ENCODE assay signal across 27 cellular contexts in genomic region chr3:29314727-29315088, GRCh38. TPM values are rescaled to one million over a fixed set of nuclear protein-coding genes. Genes with fewer than 3 reads are reported as not detected.
DNase-seq lines count a peak whose midpoint lies in the region; ATAC-seq and TF ChIP-seq lines count a peak whose summit lies in the region.
"Had no signal": no experiment of that assay in that cellular context is flagged by ENCODE, and none has a peak within 500 bp of the region (broad histone marks: within the 10 kb centered on the region; RNA-seq: fewer than 3 reads in every experiment).

No MANE protein-coding gene starts in this region.

- H3K4me1 ChIP-seq in SK-N-SH (ENCODE audit: control insufficient read depth in 1 of 2, insufficient read depth in 2 of 2, low read depth in 1 of 2, low read length in 1 of 2) (peaks cover 31 to 83% of the 10 kb centered on the region in 2 experiments; a peak in 3 of 4 replicates), OCI-LY7 (ENCODE audit: insufficient read depth, low read length, poor library complexity, severe bottlenecking) (peaks cover under 1% of the 10 kb centered on the region), mesenchymal stem cell (ENCODE audit: control insufficient read depth, insufficient read depth, low read depth, low read length) (no peaks in the 10 kb centered on the region), tibial artery (peaks cover 0 to 90% (median 26%) of the 10 kb centered on the region in 4 donors)

- H3K79me1 ChIP-seq in mesenchymal stem cell (replicated peaks; ENCODE audit: low read length, poor library complexity, severe bottlenecking) = peaks cover 7% of the 10 kb centered on the region

- H3K9me3 ChIP-seq in SK-N-SH (no peaks in the 10 kb centered on the region), OCI-LY7 (ENCODE audit: low read length) (no peaks in the 10 kb centered on the region), mesenchymal stem cell (ENCODE audit: control insufficient read depth, low read length) (no peaks in the 10 kb centered on the region), tibial artery (no peaks in the 10 kb centered on the region)
- H3K9me3 ChIP-seq: SJSA1 had no signal

- DNase-seq in SK-N-SH = no peak
- no peak for DNase-seq in OCI-LY7 (ENCODE audit: low spot score)
- peak; percentile 27 for DNase-seq in mesenchymal stem cell
- DNase-seq in tibial artery = no peak
- no peak for DNase-seq in NOMO-1 (lab: John Stamatoyannopoulos, UW; ENCODE audit: unreplicated experiment in 2 of 2)
- DNase-seq in NCI-H774 (lab: John Stamatoyannopoulos, UW) = no peak
- no peak for DNase-seq in activated effector memory CD4-positive, alpha-beta T cell treated with anti-CD3 and anti-CD28 coated beads, Interleukin-2, amount 50 U/mL, for 16 hours
- DNase-seq: DMS53, EL, GF-D8, H9, HFFc6, KBM-7, MM.1S, NCI-H1048, NCI-H1417 treated with DMSO at 0.1 percent for 48 hours, NCI-H187 treated with DMSO at 0.1 percent for 48 hours, NCI-H2107, NCI-H69, OCI-M1 had no signal

- CTCF ChIA-PET in SK-N-SH (lab: Yijun Ruan, JAX) = interaction anchor here (0.9 to 1.4 kb wide), 2 partner anchors 9 to 12 kb away, joined by 3 read pairs; no protein-coding TSS in a partner anchor
- CTCF ChIA-PET in OCI-LY7 (lab: Charles Lee; ENCODE audit: unreplicated experiment) = no interaction called here

- H3K4me2 ChIP-seq in SK-N-SH (no peak overlapping the region), OCI-LY7 (ENCODE audit: low read length) (no peak overlapping the region; the same call in 1 of the 2 replicates), mesenchymal stem cell (ENCODE audit: low read length, poor library complexity, severe bottlenecking) (no peak overlapping the region)

- H2BK15ac ChIP-seq in mesenchymal stem cell (ENCODE audit: low read depth, poor library complexity, severe bottlenecking) = no peak overlapping the region

- H2BK5ac ChIP-seq in mesenchymal stem cell (ENCODE audit: low read depth, low read length, poor library complexity, severe bottlenecking) = no peak overlapping the region

- no peak overlapping the region for H4K91ac ChIP-seq in mesenchymal stem cell (ENCODE audit: low read length)

- H4K8ac ChIP-seq in mesenchymal stem cell (ENCODE audit: low read length) = no peak overlapping the region

- TF ChIP-seq CTCF in SK-N-SH (IDR thresholded peaks at IDR 0.05) = no peak
- no peak for TF ChIP-seq CTCF in OCI-LY7 (conservative IDR thresholded peaks at IDR 0.05; ENCODE audit: low read length)
- TF ChIP-seq CTCF in tibial artery (IDR thresholded peaks at IDR 0.05) = no peak

- H3K18ac ChIP-seq in mesenchymal stem cell (ENCODE audit: low read depth in 1 of 2, low read length in 2 of 2) = no peak overlapping the region

- no peaks in the 10 kb centered on the region for H4K20me1 ChIP-seq in SK-N-SH (ENCODE audit: insufficient read depth)
- H4K20me1 ChIP-seq in OCI-LY7 (ENCODE audit: insufficient read depth, low read length) = no peaks in the 10 kb centered on the region

- no peak overlapping the region for H3K9ac ChIP-seq in SK-N-SH
- H3K9ac ChIP-seq in mesenchymal stem cell (ENCODE audit: low read length) = no peak overlapping the region

- H3K14ac ChIP-seq in mesenchymal stem cell (ENCODE audit: low read length in 2 of 2) = no peak overlapping the region

- peak overlapping the region in 1 of 2 experiments; percentile 99; a peak in 2 of 4 replicates for H3K27ac ChIP-seq in SK-N-SH (ENCODE audit: low read depth in 2 of 2, low read length in 1 of 2)
- no peak overlapping the region for H3K27ac ChIP-seq in OCI-LY7 (ENCODE audit: low read depth, low read length, poor library complexity, severe bottlenecking)
- H3K27ac ChIP-seq in mesenchymal stem cell (ENCODE audit: low read length, poor library complexity, severe bottlenecking) = no peak overlapping the region
- H3K27ac ChIP-seq in tibial artery = peak overlapping the region; percentile 27 to 51
- H3K27ac ChIP-seq: 22Rv1, C4-2B, HL-60, SJSA1 had no signal

- TF ChIP-seq EP300 in SK-N-SH (IDR thresholded peaks at IDR 0.05; ENCODE audit: borderline replicate concordance in 1 of 2, low read depth in 1 of 2, low read length in 1 of 2) = no peak

- H2AFZ ChIP-seq in SK-N-SH (ENCODE audit: low read depth) (no peak overlapping the region), OCI-LY7 (ENCODE audit: low read length) (peak overlapping the region; percentile 34; the same call in 1 of the 2 replicates), mesenchymal stem cell (ENCODE audit: low read depth, low read length) (no peak overlapping the region)

- H3K4ac ChIP-seq in mesenchymal stem cell (ENCODE audit: low read depth in 1 of 2, low read length in 2 of 2) = no peak overlapping the region

- no peaks in the 10 kb centered on the region for H3K9me2 ChIP-seq in SK-N-SH
- H3K9me2 ChIP-seq in OCI-LY7 (ENCODE audit: insufficient read depth, low read length) = no peaks in the 10 kb centered on the region

- H3K79me2 ChIP-seq in SK-N-SH (ENCODE audit: insufficient read depth) (peaks cover 100% of the 10 kb centered on the region), OCI-LY7 (ENCODE audit: insufficient read depth, low read depth, low read length) (no peaks in the 10 kb centered on the region)

- no peak for ATAC-seq in SK-N-SH treated with all-trans-retinoic acid at 6 μM for 48 hours
- ATAC-seq: HepG2 had no signal

- no peak overlapping the region for H2BK12ac ChIP-seq in mesenchymal stem cell (ENCODE audit: low read length in 2 of 2)

- peaks cover 4% of the 10 kb centered on the region for H3F3A ChIP-seq in SK-N-SH (replicated peaks; ENCODE audit: insufficient read depth)

- intact Hi-C loops in OCI-LY7 (cut with micrococcal nuclease; ENCODE audit: unreplicated experiment) (no loop called here), tibial artery (cut with DNase I; ENCODE audit: low total_unique reads) (no loop called here)

- no peak overlapping the region for H3K23ac ChIP-seq in mesenchymal stem cell (ENCODE audit: low read length in 2 of 2)

- H3K27me3 ChIP-seq in SK-N-SH (ENCODE audit: insufficient read depth) = no peaks in the 10 kb centered on the region
- H3K27me3 ChIP-seq in mesenchymal stem cell (ENCODE audit: control insufficient read depth in 1 of 2, insufficient read depth in 1 of 2, low read length in 2 of 2) = no peaks in the 10 kb centered on the region
- H3K27me3 ChIP-seq in tibial artery = no peaks in the 10 kb centered on the region
- H3K27me3 ChIP-seq: SJSA1 had no signal

- TF ChIP-seq RAD21 in SK-N-SH (IDR thresholded peaks at IDR 0.05; ENCODE audit: low read length) = no peak

- no peak overlapping the region for H3K4me3 ChIP-seq in SK-N-SH (ENCODE audit: low read depth in 2 of 2, low read length in 1 of 2)
- H3K4me3 ChIP-seq in OCI-LY7 (ENCODE audit: low read depth, low read length, poor library complexity, severe bottlenecking) = no peak overlapping the region
- H3K4me3 ChIP-seq in mesenchymal stem cell (ENCODE audit: insufficient read depth in 1 of 2, low read depth in 1 of 2, low read length in 2 of 2) = no peak overlapping the region
- no peak overlapping the region for H3K4me3 ChIP-seq in tibial artery
- H3K4me3 ChIP-seq: SJSA1 had no signal

- no TSS peak for BruUV-seq in OCI-LY7 (replicated peaks; lab: Mats Ljungman, UMichigan)

- POLR2A ChIA-PET in SK-N-SH (lab: Yijun Ruan, JAX) (no interaction called here), OCI-LY7 (lab: Charles Lee) (interaction anchor here (0.6 kb wide), 1 partner anchor 148 kb away, joined by 3 read pairs; no protein-coding TSS in a partner anchor)

- H3K36me3 ChIP-seq in SK-N-SH (replicated peaks in 1 of 2; ENCODE audit: control insufficient read depth in 1 of 2, insufficient read depth in 2 of 2, low read length in 1 of 2) = no peaks in the 10 kb centered on the region
- no peaks in the 10 kb centered on the region for H3K36me3 ChIP-seq in OCI-LY7 (ENCODE audit: insufficient read depth, low read length)
- H3K36me3 ChIP-seq in mesenchymal stem cell (ENCODE audit: control insufficient read depth in 1 of 2, insufficient read depth in 2 of 2, low read depth in 1 of 2, low read length in 2 of 2) = no peaks in the 10 kb centered on the region
- no peaks in the 10 kb centered on the region for H3K36me3 ChIP-seq in tibial artery

- H2BK120ac ChIP-seq in mesenchymal stem cell (ENCODE audit: low read depth, low read length) = no peak overlapping the region

- H2AK5ac ChIP-seq in mesenchymal stem cell (ENCODE audit: low read length, severe bottlenecking) = no peak overlapping the region

TF ChIP-seq in SK-N-SH treated with all-trans-retinoic acid at 6 μM for 48 hours, 23 proteins besides CTCF, POLR2A, EP300 and RAD21:
- TF ChIP-seq ISL1 (CRISPR knock-in tag; IDR thresholded peaks at IDR 0.05) (peak; percentile 34; the same call in 1 of the 2 replicates), BACH2 (CRISPR knock-in tag; IDR thresholded peaks at IDR 0.05; ENCODE audit: borderline replicate concordance) (no peak)

TF ChIP-seq in SK-N-SH, 30 proteins besides CTCF, POLR2A, EP300 and RAD21 (continues in another document):
- TF ChIP-seq REST (IDR thresholded peaks at IDR 0.05; ENCODE audit: low read depth, low read length) = no peak
- TF ChIP-seq TEAD4 (IDR thresholded peaks at IDR 0.05; ENCODE audit: borderline replicate concordance, insufficient read depth) = no peak

RNA-seq across cellular contexts. Expression of gene RBMS3, which starts 33.8 kb away (rescaled TPM):
- polyA plus RNA-seq in SK-N-SH (2012; rRNA removed) = 8.2 and 9.9 TPM in 2 replicates
- polyA plus RNA-seq in SK-N-SH (2012; cell fraction: cytosol; rRNA removed) = 6.5 and 8.0 TPM in 2 replicates
- 15.1 and 25.1 TPM in 2 replicates for polyA plus RNA-seq in SK-N-SH (2012; cell fraction: nucleus; rRNA removed)
- total RNA-seq in OCI-LY7 (2014; rRNA removed; shearing (Covaris generic)) = 1.0 and 2.0 TPM in 2 replicates
- total RNA-seq in OCI-LY7 (2022) = not detected in 2 replicates
- polyA plus RNA-seq in mesenchymal stem cell (2013, experiment 1 of 2) = 23.4 TPM
- polyA plus RNA-seq in mesenchymal stem cell (2013, experiment 2 of 2) = 22.6 TPM
- total RNA-seq: HepG2, HT-29 had no signal
- polyA plus RNA-seq: HepG2 had no signal

Comparison
In these comparisons a context has a peak if more than half of its experiments do, and no peak if none do; other contexts are left out.
1. H3K27ac ChIP-seq: peak in tibial artery (2 of 2); none in OCI-LY7 (single experiment) and mesenchymal stem cell (single experiment).